Comparison of ENCODE assay signal across 9 cellular contexts in genomic region chr12:51216652-51217051, GRCh38. TPM values are rescaled to one million over a fixed set of nuclear protein-coding genes. Genes with fewer than 3 reads are reported as not detected.
DNase-seq lines count a peak whose midpoint lies in the region; ATAC-seq lines count a peak whose summit lies in the region.
"Had no signal": no experiment of that assay in that cellular context is flagged by ENCODE, and none has a peak within 500 bp of the region (broad histone marks: within the 10 kb centered on the region; RNA-seq: fewer than 3 reads in every experiment).

No MANE protein-coding gene starts in this region.

- no peak for ATAC-seq in stimulated activated naive CD8-positive, alpha-beta T cell treated with anti-CD3 and anti-CD28 coated beads, Interleukin-15, Interleukin-2, amounts not matched to agents 100 U/mL and 50 U/mL, for 24 hours
- ATAC-seq in naive B cell (ENCODE audit: low read depth in 2 of 2): no peak
- no peak for ATAC-seq in HG03457 (IDR thresholded peaks at IDR 0.05; ENCODE audit: unreplicated experiment)
- ATAC-seq in HG03108 (IDR thresholded peaks at IDR 0.05; ENCODE audit: unreplicated experiment): no peak
- ATAC-seq in GM21737 (IDR thresholded peaks at IDR 0.05; ENCODE audit: unreplicated experiment): no peak

- H3K4me1 Mint-ChIP-seq in stimulated activated naive CD8-positive, alpha-beta T cell treated with anti-CD3 and anti-CD28 coated beads, Interleukin-15, Interleukin-2, amounts not matched to agents 100 ng/mL and 50 ng/mL, for 24 hours (ENCODE audit: low read depth): peaks cover 20% of the 10 kb centered on the region
- H3K4me1 Mint-ChIP-seq in naive B cell: peaks cover 12 to 25% (median 24%) of the 10 kb centered on the region in 3 donors

- no peaks in the 10 kb centered on the region for H3K9me3 Mint-ChIP-seq in stimulated activated naive CD8-positive, alpha-beta T cell treated with anti-CD3 and anti-CD28 coated beads, Interleukin-15, Interleukin-2, amounts not matched to agents 100 ng/mL and 50 ng/mL, for 24 hours
- H3K9me3 Mint-ChIP-seq in naive B cell: no peaks in the 10 kb centered on the region

- no peak for DNase-seq in stimulated activated naive CD8-positive, alpha-beta T cell treated with anti-CD3 and anti-CD28 coated beads, Interleukin-15, Interleukin-2, amounts not matched to agents 100 U/mL and 50 U/mL, for 24 hours
- DNase-seq in cerebellar cortex (ENCODE audit: low spot score): peak; percentile 34
- DNase-seq in naive B cell: no peak
- DNase-seq in DMS79 (lab: John Stamatoyannopoulos, UW): no peak
- DNase-seq: NCI-H2029 had no signal

- no peak overlapping the region for H3K27ac Mint-ChIP-seq in stimulated activated naive CD8-positive, alpha-beta T cell treated with anti-CD3 and anti-CD28 coated beads, Interleukin-15, Interleukin-2, amounts not matched to agents 100 ng/mL and 50 ng/mL, for 24 hours
- H3K27ac Mint-ChIP-seq in naive B cell: peak overlapping the region; percentile 2 to 94 (median 86)

- H3K4me3 Mint-ChIP-seq in stimulated activated naive CD8-positive, alpha-beta T cell treated with anti-CD3 and anti-CD28 coated beads, Interleukin-15, Interleukin-2, amounts not matched to agents 100 ng/mL and 50 ng/mL, for 24 hours: peak overlapping the region; percentile 58
- H3K4me3 Mint-ChIP-seq in naive B cell: peak overlapping the region; percentile 39 to 92 (median 82)

- no peaks in the 10 kb centered on the region for H3K36me3 Mint-ChIP-seq in stimulated activated naive CD8-positive, alpha-beta T cell treated with anti-CD3 and anti-CD28 coated beads, Interleukin-15, Interleukin-2, amounts not matched to agents 100 ng/mL and 50 ng/mL, for 24 hours (ENCODE audit: low read depth)
- no peaks in the 10 kb centered on the region for H3K36me3 Mint-ChIP-seq in naive B cell

- H3K27me3 Mint-ChIP-seq in stimulated activated naive CD8-positive, alpha-beta T cell treated with anti-CD3 and anti-CD28 coated beads, Interleukin-15, Interleukin-2, amounts not matched to agents 100 ng/mL and 50 ng/mL, for 24 hours: no peaks in the 10 kb centered on the region
- no peaks in the 10 kb centered on the region for H3K27me3 Mint-ChIP-seq in naive B cell

RNA-seq across cellular contexts. Expression of gene POU6F1, which starts 1.2 kb away (rescaled TPM):
- 1 to 10 TPM in 5 of 6 donors, not detected in 1; 1.1 to 3.4 (median 1.7) TPM for polyA plus RNA-seq in naive B cell (ENCODE audit: low read depth in 6 of 6)

RNA-seq across cellular contexts. Expression of gene DAZAP2, which starts 22.0 kb away (rescaled TPM):
- 1,000 to 10,000 TPM; 1,454 to 3,149 (median 1,632) TPM for polyA plus RNA-seq in naive B cell (ENCODE audit: low read depth in 6 of 6)

RNA-seq across cellular contexts. Expression of gene TFCP2, which starts 43.7 kb away (rescaled TPM):
- polyA plus RNA-seq in naive B cell (ENCODE audit: low read depth in 6 of 6): 10 to 100 TPM in 5 of 6 donors, 1 to 10 TPM in 1; 9.7 to 14.0 (median 13.1) TPM

RNA-seq across cellular contexts. Expression of gene SMAGP, which starts 53.6 kb away (rescaled TPM):
- polyA plus RNA-seq in naive B cell (ENCODE audit: low read depth in 6 of 6): 10 to 100 TPM; 26.8 to 55.3 (median 41.1) TPM
